ENCODE assay signal across 9 cellular contexts in the genomic region with DNA sequence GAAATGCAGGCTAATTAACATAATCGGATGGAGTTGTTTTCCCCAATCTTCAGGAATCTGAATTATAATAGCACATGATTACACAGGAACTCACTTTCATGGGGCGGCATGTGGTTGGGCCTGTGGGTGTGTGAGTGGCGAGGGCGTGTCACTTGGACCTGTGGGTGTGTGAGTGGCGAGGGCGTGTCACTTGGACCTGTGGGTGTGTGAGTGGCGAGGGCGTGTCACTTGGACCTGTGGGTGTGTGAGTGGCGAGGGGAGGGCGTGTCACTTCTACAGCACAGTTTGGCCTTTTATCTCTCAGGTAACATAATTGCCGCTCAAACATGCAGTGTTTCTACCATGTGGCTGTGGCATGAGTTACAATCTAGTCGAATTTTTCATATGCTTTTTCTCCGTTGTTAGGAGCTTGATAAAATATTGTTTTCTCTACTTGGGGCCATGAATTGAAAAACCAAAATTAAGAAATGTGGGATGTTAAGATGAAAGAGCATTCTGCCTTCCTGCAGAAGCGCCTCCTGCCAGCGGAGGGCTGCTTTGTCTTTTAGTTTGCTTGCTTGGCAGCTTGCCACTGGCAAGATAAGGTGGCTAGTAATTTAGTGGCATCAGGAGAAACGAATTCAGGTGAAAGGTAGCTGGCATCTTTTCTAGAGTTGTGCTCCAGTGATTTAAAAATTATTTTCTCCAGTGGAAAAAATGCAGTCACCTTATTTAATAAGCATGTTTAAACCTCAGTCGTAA.
DNase-seq lines count a peak whose midpoint lies in the region; ATAC-seq lines count a peak whose summit lies in the region.
"Had no signal": no experiment of that assay in that cellular context is flagged by ENCODE, and none has a peak within 500 bp of the region (broad histone marks: within the 10 kb centered on the region; RNA-seq: fewer than 3 reads in every experiment).

No MANE protein-coding gene starts in this region.

- no peak for ATAC-seq in GM21723 (IDR thresholded peaks at IDR 0.05; ENCODE audit: unreplicated experiment)

- peak; percentile 31 for DNase-seq in activated CD4-positive, alpha-beta T cell treated with anti-CD3 and anti-CD28 coated beads for 1 hour
- DNase-seq in activated CD4-positive, alpha-beta T cell treated with anti-CD3 and anti-CD28 coated beads, Interleukin-2, amount 50 U/mL, for 48 hours = no peak
- DNase-seq in SHP77 treated with DMSO at 0.1 percent for 48 hours (lab: John Stamatoyannopoulos, UW) (peak; percentile 66), NOMO-1 (lab: John Stamatoyannopoulos, UW; ENCODE audit: unreplicated experiment in 2 of 2) (no peak), EL (no peak)
- peak; percentile 55 for DNase-seq in central memory CD4-positive, alpha-beta T cell
- peak; percentile 5 for DNase-seq in stimulated activated CD8-positive, alpha-beta memory T cell treated with anti-CD3 and anti-CD28 coated beads, Interleukin-15, amount 100 ng/mL, for 1 hour (ENCODE audit: low read depth)
- DNase-seq: C1 segment of cervical spinal cord had no signal

Comparison
In these comparisons a context has a peak if more than half of its experiments do, and no peak if none do; other contexts are left out.
1. DNase-seq: peak in activated CD4-positive, alpha-beta T cell treated with anti-CD3 and anti-CD28 coated beads for 1 hour (single experiment), SHP77 treated with DMSO at 0.1 percent for 48 hours (single experiment), central memory CD4-positive, alpha-beta T cell (single experiment) and stimulated activated CD8-positive, alpha-beta memory T cell treated with anti-CD3 and anti-CD28 coated beads, Interleukin-15, amount 100 ng/mL, for 1 hour (single experiment); none in activated CD4-positive, alpha-beta T cell treated with anti-CD3 and anti-CD28 coated beads, Interleukin-2, amount 50 U/mL, for 48 hours (0 of 2), NOMO-1 (0 of 2) and EL (single experiment).